Comparison of ENCODE assay signal across 15 cellular contexts in the genomic region with DNA sequence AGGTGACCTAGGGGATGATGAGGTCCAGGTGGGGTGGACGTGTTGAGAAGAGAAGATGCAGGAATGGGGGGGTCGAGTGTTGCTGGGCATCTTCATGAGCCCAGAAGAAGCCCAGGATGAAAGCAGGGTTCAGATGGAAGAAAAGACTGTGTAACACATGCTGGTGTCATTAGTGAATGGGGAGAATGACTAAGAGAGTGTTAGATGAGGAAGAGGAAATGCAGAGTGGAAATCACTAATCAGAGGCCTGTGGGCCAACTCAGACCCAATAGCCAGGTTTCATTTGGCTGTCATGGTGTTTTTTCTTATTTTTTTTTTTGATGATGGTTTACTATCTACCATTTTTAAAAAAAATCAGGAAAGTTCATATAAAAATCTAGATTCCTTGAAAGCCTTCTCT.
"Had no signal": no experiment of that assay in that cellular context is flagged by ENCODE, and none has a peak within 500 bp of the region (broad histone marks: within the 10 kb centered on the region; RNA-seq: fewer than 3 reads in every experiment).

No MANE protein-coding gene starts in this region.

- H3K4me1 ChIP-seq: adrenal gland had no signal

- H3K27ac ChIP-seq: adrenal gland, sigmoid colon, spleen, thoracic aorta had no signal

- ATAC-seq: foreskin keratinocyte had no signal

- H3K27ac Mint-ChIP-seq: nephron progenitor cell, progenitor cell of endocrine pancreas had no signal

- H3K9me3 Mint-ChIP-seq: nephron progenitor cell had no signal

- H3K4me3 ChIP-seq: adrenal gland, sigmoid colon, spleen, thoracic aorta had no signal

- H3K27me3 ChIP-seq: foreskin keratinocyte, sigmoid colon had no signal

- DNase-seq: activated CD4-positive, alpha-beta T cell treated with anti-CD3 and anti-CD28 coated beads, Interleukin-2, amount 50 U/mL, for 1 hour; activated naive CD4-positive, alpha-beta T cell treated with Interleukin-2 at 50 U/mL for 16 hours; activated T-cell treated with anti-CD3 and anti-CD28 coated beads for 4 hours; adrenal gland; caudate nucleus; kidney glomerular epithelial cell; nephron progenitor cell; sigmoid colon; spleen; T-helper 2 cell had no signal

- H3K36me3 ChIP-seq: adrenal gland, sigmoid colon, spleen, thoracic aorta had no signal

- H3K4me3 Mint-ChIP-seq: nephron progenitor cell had no signal

- H3K9me3 ChIP-seq: adrenal gland, sigmoid colon, spleen, thoracic aorta had no signal

- FAIRE-seq: colon, TTC549 had no signal
